ENCODE assay signal across 6 cellular contexts in genomic region chr6:32189082-32189741, GRCh38. TPM values are rescaled to one million over a fixed set of nuclear protein-coding genes. Genes with fewer than 3 reads are reported as not detected.
A peak's percentile ranks its signal among the peaks of the same experiment; 100 is the strongest.
DNase-seq lines count a peak whose midpoint lies in the region; ATAC-seq and TF ChIP-seq lines count a peak whose summit lies in the region.

No MANE protein-coding gene starts in this region.

- peaks cover 50 to 72% (median 63%) of the 10 kb centered on the region in 10 experiments for H3K4me1 ChIP-seq in BLaER1 treated with 17β-estradiol and CSF1 and Interleukin-3, amounts not matched to agents 10 nM and 100 nM
- peaks cover 7 to 27% (median 16%) of the 10 kb centered on the region in 4 donors for H3K4me1 ChIP-seq in liver (ENCODE audit: control insufficient read depth in 4 of 4, insufficient read depth in 4 of 4, low read length in 3 of 4)

- no peaks in the 10 kb centered on the region for H3K9me3 Mint-ChIP-seq in activated CD4-positive, alpha-beta memory T cell treated with anti-CD3 and anti-CD28 coated beads for 36 hours

- H3K27me3 ChIP-seq in BLaER1 treated with 17β-estradiol and CSF1 and Interleukin-3, amounts not matched to agents 10 nM and 100 nM, result no peaks in the 10 kb centered on the region
- no peaks in the 10 kb centered on the region for H3K27me3 ChIP-seq in liver (ENCODE audit: control insufficient read depth in 4 of 4, insufficient read depth in 4 of 4, low read length in 3 of 4)

- H3K9ac ChIP-seq in BLaER1 treated with 17β-estradiol and CSF1 and Interleukin-3, amounts not matched to agents 10 nM and 100 nM, result peak overlapping the region; percentile 92 to 97 (median 94)
- H3K9ac ChIP-seq in liver (ENCODE audit: low read depth in 1 of 2, low read length in 2 of 2), result peak overlapping the region; percentile 88

- H3K27ac Mint-ChIP-seq in activated CD4-positive, alpha-beta memory T cell treated with anti-CD3 and anti-CD28 coated beads for 36 hours, result peak overlapping the region; percentile 94

- CTCF ChIA-PET in activated CD4-positive, alpha-beta memory T cell treated with anti-CD3 and anti-CD28 coated beads for 36 hours (lab: Charles Lee), result no interaction called here

- WGBS in liver, result 10% methylated on average over 10 of the region's 10 CpGs

- no peak for DNase-seq in activated CD4-positive, alpha-beta memory T cell treated with anti-CD3 and anti-CD28 coated beads for 36 hours
- no peak for DNase-seq in foreskin melanocyte
- no peak for DNase-seq in KG1 (lab: John Stamatoyannopoulos, UW)

- peak overlapping the region; percentile 77 to 91 (median 82) for H3K4me3 ChIP-seq in BLaER1 treated with 17β-estradiol and CSF1 and Interleukin-3, amounts not matched to agents 10 nM and 100 nM
- H3K4me3 ChIP-seq in liver (ENCODE audit: low read depth in 1 of 3, low read length in 3 of 3), result peak overlapping the region; percentile 63 to 72 (median 72)

- peaks cover 0 to 24% (median 7%) of the 10 kb centered on the region in 11 experiments; a peak in 9 of 22 replicates for H4K20me1 ChIP-seq in BLaER1 treated with 17β-estradiol and CSF1 and Interleukin-3, amounts not matched to agents 10 nM and 100 nM

- TF ChIP-seq RAD21 in liver (IDR thresholded peaks at IDR 0.05), result no peak

- no peak for TF ChIP-seq CTCF in liver (IDR thresholded peaks at IDR 0.05; ENCODE audit: low read depth, low read length, missing input control)

- H3K4me1 Mint-ChIP-seq in activated CD4-positive, alpha-beta memory T cell treated with anti-CD3 and anti-CD28 coated beads for 36 hours (ENCODE audit: low read depth), result peaks cover 49% of the 10 kb centered on the region

- H3K27ac ChIP-seq in BLaER1 treated with 17β-estradiol and CSF1 and Interleukin-3, amounts not matched to agents 10 nM and 100 nM, result peak overlapping the region; percentile 88 to 99 (median 97)
- peak overlapping the region; percentile 75 to 97 for H3K27ac ChIP-seq in liver (ENCODE audit: low read depth in 1 of 2, low read length in 2 of 2)

- H3K9me3 ChIP-seq in BLaER1 treated with 17β-estradiol and CSF1 and Interleukin-3, amounts not matched to agents 10 nM and 100 nM (replicated peaks in 1 of 11), result no peaks in the 10 kb centered on the region
- H3K9me3 ChIP-seq in liver (ENCODE audit: control insufficient read depth in 4 of 4, low read length in 3 of 4), result no peaks in the 10 kb centered on the region

- H3K36me3 Mint-ChIP-seq in activated CD4-positive, alpha-beta memory T cell treated with anti-CD3 and anti-CD28 coated beads for 36 hours, result peaks cover 47% of the 10 kb centered on the region

- H3K4me2 ChIP-seq in BLaER1 treated with 17β-estradiol and CSF1 and Interleukin-3, amounts not matched to agents 10 nM and 100 nM, result peak overlapping the region; percentile 91 to 100 (median 98)

- no peak for ATAC-seq in HG03039 (IDR thresholded peaks at IDR 0.05; ENCODE audit: unreplicated experiment)

- intact Hi-C loops in activated CD4-positive, alpha-beta memory T cell treated with anti-CD3 and anti-CD28 coated beads for 36 hours (cut with micrococcal nuclease), result no loop called here

- H3K36me3 ChIP-seq in BLaER1 treated with 17β-estradiol and CSF1 and Interleukin-3, amounts not matched to agents 10 nM and 100 nM, result peaks cover 23 to 36% (median 31%) of the 10 kb centered on the region in 11 experiments
- H3K36me3 ChIP-seq in liver (ENCODE audit: control insufficient read depth in 4 of 4, insufficient read depth in 3 of 4, low read depth in 1 of 4, low read length in 3 of 4), result peaks cover 0 to 14% (median 8%) of the 10 kb centered on the region in 4 donors

- POLR2A ChIA-PET in activated CD4-positive, alpha-beta memory T cell treated with anti-CD3 and anti-CD28 coated beads for 36 hours (lab: Charles Lee), result interaction anchor here (1.1 to 8.5 kb wide), 2 partner anchors 11 to 615 kb away, joined by 3 to 57 read pairs; partner anchors contain the start of genes AGPAT1 and RNF5

- no peaks in the 10 kb centered on the region for H3K27me3 Mint-ChIP-seq in activated CD4-positive, alpha-beta memory T cell treated with anti-CD3 and anti-CD28 coated beads for 36 hours

- peak overlapping the region; percentile 85 for H3K4me3 Mint-ChIP-seq in activated CD4-positive, alpha-beta memory T cell treated with anti-CD3 and anti-CD28 coated beads for 36 hours

TF ChIP-seq in liver, 16 proteins besides CTCF, POLR2A, EP300 and RAD21:
- TF ChIP-seq FOXA2 (IDR thresholded peaks at IDR 0.05) (no peak), HNF4G (IDR thresholded peaks at IDR 0.05) (no peak), TAF1 (conservative IDR thresholded peaks at IDR 0.05) (no peak), YY1 (IDR thresholded peaks at IDR 0.05) (no peak), GABPA (IDR thresholded peaks at IDR 0.05 in 1 of 2, conservative IDR thresholded peaks at IDR 0.05 in 1 of 2) (no peak), NR2F2 (IDR thresholded peaks at IDR 0.05) (no peak), ATF3 (IDR thresholded peaks at IDR 0.05) (no peak), HNF4A (conservative IDR thresholded peaks at IDR 0.05) (no peak), FOXA1 (IDR thresholded peaks at IDR 0.05) (no peak), RXRA (IDR thresholded peaks at IDR 0.05) (no peak), EGR1 (IDR thresholded peaks at IDR 0.05; ENCODE audit: low read depth in 2 of 2) (no peak)

RNA-seq across cellular contexts. Expression of gene PBX2, which starts 0.8 kb away (rescaled TPM):
- total RNA-seq in activated CD4-positive, alpha-beta memory T cell treated with anti-CD3 and anti-CD28 coated beads for 36 hours, result 10 to 100 TPM; 63.4 to 65.9 TPM
- 10 to 100 TPM; 21.3 to 52.5 TPM for total RNA-seq in liver
- 10 to 100 TPM in 1 of 2 donors, 1 to 10 TPM in 1; 1.5 to 16.0 TPM for polyA plus RNA-seq in liver

RNA-seq across cellular contexts. Expression of gene GPSM3, which starts 3.2 kb away (rescaled TPM):
- 100 to 1,000 TPM; 117 to 118 TPM for total RNA-seq in activated CD4-positive, alpha-beta memory T cell treated with anti-CD3 and anti-CD28 coated beads for 36 hours
- 1 to 10 TPM; 2.3 to 6.6 TPM for total RNA-seq in liver
- polyA plus RNA-seq in liver, result 1 to 10 TPM; 6.0 to 8.0 TPM

RNA-seq across cellular contexts. Expression of gene AGER, which starts 5.2 kb away (rescaled TPM):
- 10 to 100 TPM; 16.5 to 23.5 TPM for total RNA-seq in activated CD4-positive, alpha-beta memory T cell treated with anti-CD3 and anti-CD28 coated beads for 36 hours
- under 1 TPM; 0.47 to 0.92 TPM for total RNA-seq in liver
- under 1 TPM; 0.75 to 0.91 TPM for polyA plus RNA-seq in liver

RNA-seq across cellular contexts. Expression of gene RNF5, which starts 11.0 kb away (rescaled TPM):
- 10 to 100 TPM; 60.8 to 63.8 TPM for total RNA-seq in activated CD4-positive, alpha-beta memory T cell treated with anti-CD3 and anti-CD28 coated beads for 36 hours
- total RNA-seq in liver, result 10 to 100 TPM; 51.5 to 56.1 TPM
- 10 to 100 TPM; 65.9 to 85.9 TPM for polyA plus RNA-seq in liver

RNA-seq across cellular contexts. Expression of gene AGPAT1, which starts 13.3 kb away (rescaled TPM):
- 10 to 100 TPM; 34.0 to 34.8 TPM for total RNA-seq in activated CD4-positive, alpha-beta memory T cell treated with anti-CD3 and anti-CD28 coated beads for 36 hours
- 10 to 100 TPM; 10.4 to 14.7 TPM for total RNA-seq in liver
- 10 to 100 TPM; 20.3 to 45.1 TPM for polyA plus RNA-seq in liver

Comparison
In these comparisons a context has a peak if more than half of its experiments do, and no peak if none do; other contexts are left out.
1. RNA of gene GPSM3, which starts 3.2 kb away (total RNA-seq): 117 to 118 TPM in activated CD4-positive, alpha-beta memory T cell treated with anti-CD3 and anti-CD28 coated beads for 36 hours; 2.3 to 6.6 TPM in liver; every median in the first group is over 10 times any median in the second.
2. RNA of gene AGER, which starts 5.2 kb away (total RNA-seq): 16.5 to 23.5 TPM in activated CD4-positive, alpha-beta memory T cell treated with anti-CD3 and anti-CD28 coated beads for 36 hours; 0.47 to 0.92 TPM in liver; every median in the first group is over 4 times any median in the second.